15 cellular contexts compared by ENCODE assay signal in the genomic region with DNA sequence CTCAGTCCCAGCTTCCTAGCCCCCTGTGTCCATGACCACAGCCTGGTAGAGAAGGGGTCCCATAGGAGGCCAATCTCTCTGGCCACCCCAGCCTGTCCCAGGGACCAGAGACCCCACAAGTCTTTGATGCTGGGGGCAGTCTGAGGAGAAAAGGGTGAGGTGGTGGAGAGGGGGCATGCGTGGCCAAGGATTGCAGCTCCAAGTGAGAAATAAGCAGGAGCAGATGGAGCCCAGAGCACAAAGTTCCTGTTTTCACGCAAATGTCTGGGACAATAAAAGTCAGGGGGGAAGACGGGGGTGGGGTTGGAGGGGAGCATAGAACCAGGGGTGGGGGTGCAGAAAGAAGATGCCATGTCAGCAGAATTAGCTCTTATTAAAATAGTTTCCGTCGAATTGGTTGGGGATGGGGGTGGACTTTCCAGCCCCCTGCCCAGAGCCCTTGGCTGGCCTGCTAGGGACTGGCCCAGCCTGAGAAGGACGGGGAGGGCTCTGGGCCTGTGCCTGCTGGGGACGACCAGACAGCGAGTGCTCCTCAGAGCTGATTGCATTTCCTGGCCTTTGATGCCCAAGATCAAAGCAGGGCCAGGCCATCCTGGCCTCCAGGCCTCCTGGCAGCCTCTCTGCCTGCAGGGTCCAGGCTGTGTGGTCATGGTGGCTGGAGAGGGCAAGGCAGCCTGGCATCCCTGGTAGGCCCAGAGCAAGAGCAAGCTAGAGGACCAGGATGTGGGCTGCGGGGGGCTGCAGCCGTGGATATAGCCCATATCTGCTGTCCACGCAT.
DNase-seq lines count a peak whose midpoint lies in the region; ATAC-seq and TF ChIP-seq lines count a peak whose summit lies in the region.
"Had no signal": no experiment of that assay in that cellular context is flagged by ENCODE, and none has a peak within 500 bp of the region (broad histone marks: within the 10 kb centered on the region; RNA-seq: fewer than 3 reads in every experiment).

No MANE protein-coding gene starts in this region.

- H3K4me3 ChIP-seq in coronary artery: no peak overlapping the region
- H3K4me3 ChIP-seq in osteoblast (ENCODE audit: insufficient read depth, low read length): no peak overlapping the region
- H3K4me3 ChIP-seq: BLaER1 had no signal

- H3K4me1 ChIP-seq in osteoblast (ENCODE audit: insufficient read depth, low read length): peaks cover 11% of the 10 kb centered on the region

- H4K20me1 ChIP-seq in osteoblast (ENCODE audit: insufficient read depth, low read length): no peaks in the 10 kb centered on the region
- H4K20me1 ChIP-seq: BLaER1 had no signal

- ATAC-seq in Right ventricle myocardium inferior (no peak), GM19395 (IDR thresholded peaks at IDR 0.05; ENCODE audit: unreplicated experiment) (no peak), GM18868 (IDR thresholded peaks at IDR 0.05; ENCODE audit: unreplicated experiment) (no peak)

- intact Hi-C loops in cardiac septum (cut with DNase I): no loop called here
- intact Hi-C loops in Right ventricle myocardium inferior (cut with DNase I): no loop called here

- TF ChIP-seq CTCF in coronary artery (IDR thresholded peaks at IDR 0.05) (no peak), osteoblast (IDR thresholded peaks at IDR 0.05; ENCODE audit: extremely low read depth, low read depth, low read length) (no peak)

- H3K9me3 ChIP-seq in osteoblast (ENCODE audit: low read depth, low read length): no peaks in the 10 kb centered on the region
- H3K9me3 ChIP-seq: BLaER1, SK-N-SH had no signal

- no peaks in the 10 kb centered on the region for H3K36me3 ChIP-seq in osteoblast (ENCODE audit: insufficient read depth, low read length)
- H3K36me3 ChIP-seq: BLaER1 had no signal

- peaks cover 5% of the 10 kb centered on the region for H3K27me3 ChIP-seq in osteoblast (ENCODE audit: insufficient read depth, low read length)
- H3K27me3 ChIP-seq: BLaER1 had no signal

- no peak overlapping the region for H3K4me2 ChIP-seq in osteoblast (ENCODE audit: insufficient read depth, low read length)
- H3K4me2 ChIP-seq: BLaER1, SK-N-SH had no signal

- peak; percentile 70 for DNase-seq in cardiac septum (ENCODE audit: low spot score)
- no peak for DNase-seq in Right ventricle myocardium inferior (ENCODE audit: missing footprints)
- peak; percentile 68 for DNase-seq in coronary artery (ENCODE audit: low spot score)
- DNase-seq in osteoblast (ENCODE audit: insufficient read length, low spot score, missing footprints): peak; percentile 85
- DNase-seq in dedifferentiated amniotic fluid mesenchymal stem cell (ENCODE audit: extremely low spot score): no peak
- no peak for DNase-seq in NCI-H748 treated with DMSO at 0.1 percent for 48 hours (lab: John Stamatoyannopoulos, UW)
- DNase-seq: CD4-positive, alpha-beta memory T cell; DMS153; NCI-H1105; NK-92 treated with Interleukin-12 subunit alpha and Interleukin-12 subunit beta, amount 100 ng/mL, for 24 hours; SHP77 treated with DMSO at 0.1 percent for 48 hours; SK-N-SH had no signal

- H3K27ac ChIP-seq in coronary artery (no peak overlapping the region), osteoblast (ENCODE audit: low read depth, low read length) (no peak overlapping the region)
- H3K27ac ChIP-seq: BLaER1 had no signal

- H2AFZ ChIP-seq in osteoblast (ENCODE audit: low read length): no peak overlapping the region

- H3K79me2 ChIP-seq in osteoblast (ENCODE audit: insufficient read depth, low read length): no peaks in the 10 kb centered on the region

Comparison
In these comparisons a context has a peak if more than half of its experiments do, and no peak if none do; other contexts are left out.
1. DNase-seq: peak in cardiac septum (single experiment), coronary artery (single experiment) and osteoblast (single experiment); none in Right ventricle myocardium inferior (single experiment), dedifferentiated amniotic fluid mesenchymal stem cell (single experiment) and NCI-H748 treated with DMSO at 0.1 percent for 48 hours (single experiment).